8 cellular contexts compared by ENCODE assay signal in genomic region chr16:1991588-1992474, GRCh38.
A peak's percentile ranks its signal among the peaks of the same experiment; 100 is the strongest.
DNase-seq lines count a peak whose midpoint lies in the region; ATAC-seq and TF ChIP-seq lines count a peak whose summit lies in the region.

No MANE protein-coding gene starts in this region.

- peak; percentile 77 for DNase-seq in AG10803 (ENCODE audit: low read depth)
- DNase-seq in HPDE6-E6E7 (ENCODE audit: extremely low spot score) = peak; percentile 68
- DNase-seq in activated CD4-positive, CD25-positive, alpha-beta regulatory T cell treated with anti-CD3 and anti-CD28 coated beads, Interleukin-2, amount 50 U/mL, for 72 hours = peak; percentile 94
- DNase-seq in cardiac fibroblast (ENCODE audit: low read depth in 2 of 2) = peak; percentile 93 to 94
- peak; percentile 69 for DNase-seq in inferior parietal cortex (ENCODE audit: extremely low spot score)
- peak; percentile 50 for DNase-seq in smooth muscle cell of the brain vasculature (ENCODE audit: low read depth, low spot score)
- no peak for DNase-seq in DMS153 (lab: John Stamatoyannopoulos, UW)

- ATAC-seq in GM19351 (IDR thresholded peaks at IDR 0.05; ENCODE audit: unreplicated experiment) = peak; percentile 49

- H3K4me3 ChIP-seq in AG10803 (ENCODE audit: low read length) = peak overlapping the region; percentile 44
- peak overlapping the region in 1 of 2 donors; percentile 38 for H3K4me3 ChIP-seq in cardiac fibroblast (replicated peaks in 1 of 2; ENCODE audit: low read depth in 2 of 2, low read length in 2 of 2)

- TF ChIP-seq CTCF in AG10803 (conservative IDR thresholded peaks at IDR 0.05; ENCODE audit: low read length) = no peak
- no peak for TF ChIP-seq CTCF in cardiac fibroblast (IDR thresholded peaks at IDR 0.05; ENCODE audit: low read depth, low read length)
